8 cellular contexts compared by ENCODE assay signal in genomic region chr5:61162832-61163567, GRCh38. TPM values are rescaled to one million over a fixed set of nuclear protein-coding genes. Genes with fewer than 3 reads are reported as not detected.
DNase-seq lines count a peak whose midpoint lies in the region; ATAC-seq, FAIRE-seq and TF ChIP-seq lines count a peak whose summit lies in the region.

No MANE protein-coding gene starts in this region.

- H3K4me3 Mint-ChIP-seq in activated CD4-positive, alpha-beta T cell treated with anti-CD3 and anti-CD28 coated beads, Interleukin-2, amount 10 ng/mL, durations not matched to agents 7 days and 5 days = peak overlapping the region; percentile 92

- POLR2A ChIA-PET in activated CD4-positive, alpha-beta T cell treated with anti-CD3 and anti-CD28 coated beads, Interleukin-2, amount 10 ng/mL, durations not matched to agents 7 days and 5 days (lab: Charles Lee) = interaction anchor here (1.6 kb wide), 1 partner anchor 168 kb away, joined by 3 read pairs; the partner anchor contains the start of gene ZSWIM6

- no peak for TF ChIP-seq CTCF in body of pancreas (IDR thresholded peaks at IDR 0.05)

- H3K27ac Mint-ChIP-seq in activated CD4-positive, alpha-beta T cell treated with anti-CD3 and anti-CD28 coated beads, Interleukin-2, amount 10 ng/mL, durations not matched to agents 7 days and 5 days = peak overlapping the region; percentile 94

- peak; percentile 11 for ATAC-seq in body of pancreas
- ATAC-seq in HG02884 (IDR thresholded peaks at IDR 0.05; ENCODE audit: unreplicated experiment) = no peak
- no peak for ATAC-seq in GM19455 (IDR thresholded peaks at IDR 0.05; ENCODE audit: unreplicated experiment)

- peaks cover 4% of the 10 kb centered on the region for H3K9me3 Mint-ChIP-seq in activated CD4-positive, alpha-beta T cell treated with anti-CD3 and anti-CD28 coated beads, Interleukin-2, amount 10 ng/mL, durations not matched to agents 7 days and 5 days

- intact Hi-C loops in body of pancreas (cut with DNase I) = loop anchor here (10.0 kb wide), 1 partner anchor 162 kb away; no protein-coding TSS in a partner anchor

- H3K9me3 ChIP-seq in body of pancreas = no peaks in the 10 kb centered on the region
- no peaks in the 10 kb centered on the region for H3K9me3 ChIP-seq in small intestine (ENCODE audit: control insufficient read depth, low read depth)

- CTCF ChIA-PET in activated CD4-positive, alpha-beta T cell treated with anti-CD3 and anti-CD28 coated beads, Interleukin-2, amount 10 ng/mL, durations not matched to agents 7 days and 5 days (lab: Charles Lee) = interaction anchor here (0.9 to 1.6 kb wide), 3 partner anchors 10 to 168 kb away, joined by 3 read pairs; no protein-coding TSS in a partner anchor

- H3K4me3 ChIP-seq in body of pancreas (peak overlapping the region; percentile 35 to 85), small intestine (ENCODE audit: low read depth in 1 of 2, low read length in 2 of 2) (peak overlapping the region; percentile 82 to 95)

- H3K4me1 Mint-ChIP-seq in activated CD4-positive, alpha-beta T cell treated with anti-CD3 and anti-CD28 coated beads, Interleukin-2, amount 10 ng/mL, durations not matched to agents 7 days and 5 days = peaks cover 37% of the 10 kb centered on the region

- 12 to 16% methylated on average over 7 to 14 of the region's 14 CpGs for WGBS in body of pancreas, 2 donors
- WGBS in small intestine, 3 donors = 13 to 27% (median 25%) methylated on average over 14 of the region's 14 CpGs

- TF ChIP-seq POLR2A in body of pancreas (IDR thresholded peaks at IDR 0.05) = no peak

- no peak for FAIRE-seq in small intestine (lab: Jason Lieb, UNC)

- H3K36me3 Mint-ChIP-seq in activated CD4-positive, alpha-beta T cell treated with anti-CD3 and anti-CD28 coated beads, Interleukin-2, amount 10 ng/mL, durations not matched to agents 7 days and 5 days (ENCODE audit: low read depth) = peaks cover 41% of the 10 kb centered on the region

- no peaks in the 10 kb centered on the region for H3K27me3 Mint-ChIP-seq in activated CD4-positive, alpha-beta T cell treated with anti-CD3 and anti-CD28 coated beads, Interleukin-2, amount 10 ng/mL, durations not matched to agents 7 days and 5 days

- DNase-seq in activated CD4-positive, alpha-beta T cell treated with anti-CD3 and anti-CD28 coated beads, Interleukin-2, amount 10 ng/mL, durations not matched to agents 7 days and 5 days = no peak
- DNase-seq in activated CD4-positive, alpha-beta T cell treated with anti-CD3 and anti-CD28 coated beads for 1 hour = no peak
- peak; percentile 28 for DNase-seq in NCI-H510A treated with DMSO at 0.1 percent for 48 hours (lab: John Stamatoyannopoulos, UW)
- peak; percentile 20 to 30 (median 20) for DNase-seq in body of pancreas
- peak; percentile 17 for DNase-seq in inferior parietal cortex (ENCODE audit: extremely low spot score)
- peak; percentile 37 for DNase-seq in small intestine

- no peaks in the 10 kb centered on the region for H3K27me3 ChIP-seq in body of pancreas
- H3K27me3 ChIP-seq in small intestine (ENCODE audit: control insufficient read depth in 2 of 2, insufficient read depth in 2 of 2, low read length in 2 of 2) = no peaks in the 10 kb centered on the region

- H3K27ac ChIP-seq in body of pancreas (peak overlapping the region; percentile 84 to 98 (median 94)), small intestine (ENCODE audit: low read depth in 1 of 2, low read length in 1 of 2) (peak overlapping the region; percentile 92 to 96)

- H3K36me3 ChIP-seq in body of pancreas (replicated peaks in 1 of 2; ENCODE audit: insufficient read depth in 1 of 2, low read depth in 2 of 2) = peaks cover 0 to 2% of the 10 kb centered on the region in 2 donors
- H3K36me3 ChIP-seq in small intestine (ENCODE audit: control insufficient read depth in 2 of 2, insufficient read depth in 2 of 2, low read length in 2 of 2) = peaks cover 2 to 4% of the 10 kb centered on the region in 2 donors

- H3K4me1 ChIP-seq in body of pancreas (peaks cover 34% of the 10 kb centered on the region), small intestine (ENCODE audit: control insufficient read depth in 2 of 2, insufficient read depth in 1 of 2, low read depth in 1 of 2, low read length in 1 of 2) (peaks cover 0 to 8% of the 10 kb centered on the region in 2 donors)

RNA-seq across cellular contexts. Expression of gene SMIM15, which starts 0.7 kb away (rescaled TPM):
- total RNA-seq in activated CD4-positive, alpha-beta T cell treated with anti-CD3 and anti-CD28 coated beads, Interleukin-2, amount 10 ng/mL, durations not matched to agents 7 days and 5 days = 10 to 100 TPM; 49.0 to 57.2 TPM
- 10 to 100 TPM in 1 of 2 donors, 1 to 10 TPM in 1; 8.2 to 15.6 TPM for total RNA-seq in body of pancreas
- 10 to 100 TPM; 43.2 to 62.2 (median 50.2) TPM for polyA plus RNA-seq in small intestine

Comparison
In these comparisons a context has a peak if more than half of its experiments do, and no peak if none do; other contexts are left out.
1. DNase-seq: peak in NCI-H510A treated with DMSO at 0.1 percent for 48 hours (single experiment), body of pancreas (4 of 4), inferior parietal cortex (single experiment) and small intestine (single experiment); none in activated CD4-positive, alpha-beta T cell treated with anti-CD3 and anti-CD28 coated beads, Interleukin-2, amount 10 ng/mL, durations not matched to agents 7 days and 5 days (single experiment) and activated CD4-positive, alpha-beta T cell treated with anti-CD3 and anti-CD28 coated beads for 1 hour (single experiment).